20 cellular contexts compared by ENCODE assay signal in genomic region chr11:71481101-71481960, GRCh38. TPM values are rescaled to one million over a fixed set of nuclear protein-coding genes. Genes with fewer than 3 reads are reported as not detected.
DNase-seq lines count a peak whose midpoint lies in the region; TF ChIP-seq lines count a peak whose summit lies in the region.
"Had no signal": no experiment of that assay in that cellular context is flagged by ENCODE, and none has a peak within 500 bp of the region (broad histone marks: within the 10 kb centered on the region; RNA-seq: fewer than 3 reads in every experiment).

No MANE protein-coding gene starts in this region.

- H3K27me3 Mint-ChIP-seq in chondrocyte (ENCODE audit: low read depth) (no peaks in the 10 kb centered on the region), glutamatergic neuron (ENCODE audit: unreplicated experiment) (peaks cover 5% of the 10 kb centered on the region)
- H3K27me3 Mint-ChIP-seq: CD4-positive, alpha-beta memory T cell had no signal

- no peak overlapping the region for H2BK5ac ChIP-seq in neuronal stem cell (ENCODE audit: low read length)

- H3K18ac ChIP-seq in neuronal stem cell (ENCODE audit: low read length) = no peak overlapping the region

- no peaks in the 10 kb centered on the region for H3K79me1 ChIP-seq in neuronal stem cell (ENCODE audit: low read depth, low read length)

- peaks cover 27 to 91% of the 10 kb centered on the region in 2 donors for H3K36me3 ChIP-seq in neuronal stem cell (replicated peaks in 1 of 2; ENCODE audit: control insufficient read depth in 2 of 2, insufficient read depth in 2 of 2, low read length in 2 of 2)
- H3K36me3 ChIP-seq: MG63 had no signal

- H3K9me3 Mint-ChIP-seq in chondrocyte (ENCODE audit: low read depth) (no peaks in the 10 kb centered on the region), glutamatergic neuron (ENCODE audit: unreplicated experiment) (peaks cover 3% of the 10 kb centered on the region)
- H3K9me3 Mint-ChIP-seq: CD4-positive, alpha-beta memory T cell had no signal

- H3K4me1 Mint-ChIP-seq in chondrocyte (ENCODE audit: low read depth) = no peaks in the 10 kb centered on the region
- peaks cover 2% of the 10 kb centered on the region for H3K4me1 Mint-ChIP-seq in glutamatergic neuron (ENCODE audit: low read depth, unreplicated experiment)

- H3K4ac ChIP-seq in neuronal stem cell (ENCODE audit: low read length) = no peak overlapping the region

- H3K14ac ChIP-seq in neuronal stem cell (ENCODE audit: low read length) = no peak overlapping the region

- H3K4me2 ChIP-seq in neuronal stem cell (ENCODE audit: insufficient read depth, low read length, poor library complexity, severe bottlenecking) = no peak overlapping the region
- H3K4me2 ChIP-seq: KMS-11 had no signal

- no peak overlapping the region for H4K91ac ChIP-seq in neuronal stem cell (ENCODE audit: low read depth, low read length, poor library complexity)

- peaks cover 0 to 9% of the 10 kb centered on the region in 2 donors for H3K4me1 ChIP-seq in neuronal stem cell (ENCODE audit: control insufficient read depth in 2 of 2, insufficient read depth in 1 of 2, low read depth in 1 of 2, low read length in 2 of 2)

- H3K36me3 Mint-ChIP-seq in chondrocyte (ENCODE audit: low read depth) (peaks cover 55% of the 10 kb centered on the region), glutamatergic neuron (ENCODE audit: unreplicated experiment) (peaks cover 34% of the 10 kb centered on the region)

- H3K4me3 ChIP-seq in neuronal stem cell (ENCODE audit: low read length in 2 of 2) = no peak overlapping the region
- H3K4me3 ChIP-seq: GM23248, MG63 had no signal

- WGBS in neuronal stem cell (ENCODE audit: extremely low coverage in 2 of 2, insufficient read length in 2 of 2, insufficient replicate concordance in 1 of 2), 2 donors = no CpG with 5 or more reads among the region's 24 CpGs

- no peak for TF ChIP-seq CTCF in C4-2B (conservative IDR thresholded peaks at IDR 0.05)
- TF ChIP-seq CTCF in chondrocyte (IDR thresholded peaks at IDR 0.05) = no peak
- no peak for TF ChIP-seq CTCF in glutamatergic neuron (IDR thresholded peaks at IDR 0.05; ENCODE audit: partially characterized antibody, unreplicated experiment)

- POLR2A ChIA-PET in HEK293T (lab: Yijun Ruan, JAX) = no interaction called here

- no peak overlapping the region for H2BK12ac ChIP-seq in neuronal stem cell (ENCODE audit: low read length)

- DNase-seq in ELF-1 (ENCODE audit: low read depth, low spot score) (peak; percentile 62), chondrocyte (ENCODE audit: low spot score) (peak; percentile 69), neuronal stem cell (ENCODE audit: low spot score) (no peak), HEK293T (ENCODE audit: extremely low spot score) (no peak), NCI-H1092 (lab: John Stamatoyannopoulos, UW) (no peak), glutamatergic neuron (no peak)
- DNase-seq: AML-193; CD4-positive, alpha-beta memory T cell; DND-41; GF-D8; GM23248; MG63; NCI-H1105 treated with DMSO at 0.1 percent for 48 hours; NCI-H187; NCI-H446; NCI-H748 treated with DMSO at 0.1 percent for 48 hours; SHP77 had no signal

- H3K27ac ChIP-seq in C4-2B (peak overlapping the region; percentile 75), neuronal stem cell (replicated peaks; ENCODE audit: low read length) (no peak overlapping the region)
- H3K27ac ChIP-seq: GM23248, HL-60, KMS-11 had no signal

- H2AFZ ChIP-seq in neuronal stem cell (ENCODE audit: low read length) = no peak overlapping the region
- H2AFZ ChIP-seq: GM23248 had no signal

- H3K23ac ChIP-seq in neuronal stem cell (ENCODE audit: low read depth, low read length, poor library complexity) = peak overlapping the region; percentile 47

- H2AK5ac ChIP-seq in neuronal stem cell (ENCODE audit: low read depth, low read length) = no peak overlapping the region

- H3K4me3 Mint-ChIP-seq in chondrocyte (ENCODE audit: unreplicated experiment) (no peak overlapping the region), glutamatergic neuron (ENCODE audit: unreplicated experiment) (no peak overlapping the region)
- H3K4me3 Mint-ChIP-seq: CD4-positive, alpha-beta memory T cell had no signal

- no peak overlapping the region for H4K8ac ChIP-seq in neuronal stem cell (ENCODE audit: low read depth, low read length)

- CTCF ChIA-PET in HEK293T (lab: Yijun Ruan, JAX) = no interaction called here

- H3K27me3 ChIP-seq in neuronal stem cell (ENCODE audit: control insufficient read depth in 3 of 3, insufficient read depth in 3 of 3, low read depth in 1 of 3, low read length in 3 of 3) = no peaks in the 10 kb centered on the region
- H3K27me3 ChIP-seq: MG63 had no signal

- peak overlapping the region; percentile 30 for H3K9ac ChIP-seq in neuronal stem cell (ENCODE audit: low read depth, low read length, poor library complexity)
- H3K9ac ChIP-seq: GM23248, KMS-11 had no signal

- H2BK15ac ChIP-seq in neuronal stem cell (ENCODE audit: low read length) = no peak overlapping the region

- H3K27ac Mint-ChIP-seq in chondrocyte (ENCODE audit: unreplicated experiment) (no peak overlapping the region), glutamatergic neuron (ENCODE audit: unreplicated experiment) (no peak overlapping the region)
- H3K27ac Mint-ChIP-seq: CD4-positive, alpha-beta memory T cell had no signal

- H3K9me3 ChIP-seq in neuronal stem cell (replicated peaks in 1 of 2; ENCODE audit: control insufficient read depth in 2 of 2, insufficient read depth in 1 of 2, low read depth in 1 of 2, low read length in 2 of 2) = peaks cover 0 to 5% of the 10 kb centered on the region in 2 donors
- H3K9me3 ChIP-seq: MG63 had no signal

- H2BK120ac ChIP-seq in neuronal stem cell (ENCODE audit: low read depth, low read length) = no peak overlapping the region

TF ChIP-seq in HEK293T, 16 proteins besides CTCF, POLR2A, EP300 and RAD21:
- TF ChIP-seq HDGF (IDR thresholded peaks at IDR 0.05; ENCODE audit: borderline replicate concordance) (no peak), ELF4 (IDR thresholded peaks at IDR 0.05) (no peak), SP1 (IDR thresholded peaks at IDR 0.05) (no peak), FOXM1 (IDR thresholded peaks at IDR 0.05; ENCODE audit: borderline replicate concordance) (no peak), FOXA1 (IDR thresholded peaks at IDR 0.05) (no peak), FOXK2 (IDR thresholded peaks at IDR 0.05) (no peak), CTBP1 (IDR thresholded peaks at IDR 0.05; ENCODE audit: borderline replicate concordance) (no peak), L3MBTL2 (conservative IDR thresholded peaks at IDR 0.05) (no peak), SUZ12 (IDR thresholded peaks at IDR 0.05) (no peak), TARDBP (IDR thresholded peaks at IDR 0.05) (no peak), ARNT (IDR thresholded peaks at IDR 0.05) (no peak), PKNOX1 (IDR thresholded peaks at IDR 0.05) (no peak)

RNA-seq across cellular contexts. Expression of gene NADSYN1, which starts 28.3 kb away (rescaled TPM):
- total RNA-seq in chondrocyte (38.8 to 47.5 TPM (median 41.4 TPM) in 3 replicates), glutamatergic neuron (ENCODE audit: unreplicated experiment) (78.2 TPM)
- polyA plus RNA-seq in neuronal stem cell (2013, experiment 1 of 2) = 16.3 TPM
- 16.8 TPM for polyA plus RNA-seq in neuronal stem cell (2013, experiment 2 of 2)

RNA-seq across cellular contexts. Expression of gene DHCR7, which starts 33.1 kb away (rescaled TPM):
- total RNA-seq in chondrocyte (44.4 to 58.7 TPM (median 57.5 TPM) in 3 replicates), glutamatergic neuron (ENCODE audit: unreplicated experiment) (145 TPM)
- polyA plus RNA-seq in neuronal stem cell (2013, experiment 1 of 2) = 138 TPM
- polyA plus RNA-seq in neuronal stem cell (2013, experiment 2 of 2) = 140 TPM

RNA-seq across cellular contexts. Expression of gene KRTAP5-7, which starts 45.7 kb away (rescaled TPM):
- total RNA-seq in chondrocyte = not detected in 3 replicates
- polyA plus RNA-seq in neuronal stem cell (2013, experiment 1 of 2) = 0.03 TPM
- polyA plus RNA-seq in neuronal stem cell (2013, experiment 2 of 2) = not detected
- total RNA-seq in glutamatergic neuron (ENCODE audit: unreplicated experiment) = not detected
- total RNA-seq: CD4-positive, alpha-beta memory T cell; GM23248 had no signal
- polyA plus RNA-seq: CD4-positive, alpha-beta memory T cell; GM23248 had no signal

RNA-seq across cellular contexts. Expression of gene KRTAP5-8, which starts 56.5 kb away (rescaled TPM):
- not detected in 3 replicates for total RNA-seq in chondrocyte
- polyA plus RNA-seq in neuronal stem cell (2013, experiment 1 of 2) = not detected
- polyA plus RNA-seq in neuronal stem cell (2013, experiment 2 of 2) = 0.03 TPM
- total RNA-seq in glutamatergic neuron (ENCODE audit: unreplicated experiment) = not detected
- total RNA-seq: CD4-positive, alpha-beta memory T cell; GM23248 had no signal
- polyA plus RNA-seq: CD4-positive, alpha-beta memory T cell; GM23248 had no signal

Comparison
In these comparisons a context has a peak if more than half of its experiments do, and no peak if none do; other contexts are left out.
1. DNase-seq: peak in ELF-1 (single experiment) and chondrocyte (single experiment); none in neuronal stem cell (single experiment), HEK293T (single experiment), NCI-H1092 (single experiment) and glutamatergic neuron (single experiment).